In genomic region chr9:7360513-7360912, GRCh38 we compare ENCODE assay signal across 2 cellular contexts.
TF ChIP-seq lines count a peak whose summit lies in the region.

No MANE protein-coding gene starts in this region.

TF ChIP-seq in HEK293T, 16 proteins besides CTCF, POLR2A, EP300 and RAD21 (continued from another document):
- no peak for TF ChIP-seq BHLHE40 (IDR thresholded peaks at IDR 0.05; ENCODE audit: borderline replicate concordance)

TF ChIP-seq in WTC11, 78 proteins besides CTCF, POLR2A, EP300 and RAD21 (continued from another document):
- TF ChIP-seq OVOL2 (CRISPR knock-in tag; IDR thresholded peaks at IDR 0.05; ENCODE audit: borderline replicate concordance) = no peak
- no peak for TF ChIP-seq ZSCAN18 (CRISPR knock-in tag; IDR thresholded peaks at IDR 0.05)
- no peak for TF ChIP-seq HMGXB4 (CRISPR knock-in tag; IDR thresholded peaks at IDR 0.05)
- TF ChIP-seq ESRRA (CRISPR knock-in tag; IDR thresholded peaks at IDR 0.05; ENCODE audit: borderline replicate concordance) = no peak
- no peak for TF ChIP-seq RORB (CRISPR knock-in tag; IDR thresholded peaks at IDR 0.05)
- no peak for TF ChIP-seq GRHL2 (CRISPR knock-in tag; IDR thresholded peaks at IDR 0.05; ENCODE audit: insufficient replicate concordance, severe bottlenecking)
- TF ChIP-seq IRF1 (CRISPR knock-in tag; IDR thresholded peaks at IDR 0.05) = no peak
- no peak for TF ChIP-seq E2F4 (CRISPR knock-in tag; IDR thresholded peaks at IDR 0.05; ENCODE audit: borderline replicate concordance, low read depth)
- TF ChIP-seq ZNF512 (CRISPR knock-in tag; IDR thresholded peaks at IDR 0.05; ENCODE audit: borderline replicate concordance) = no peak
- TF ChIP-seq ATF1 (CRISPR knock-in tag; IDR thresholded peaks at IDR 0.05) = no peak
- no peak for TF ChIP-seq ATF6 (CRISPR knock-in tag; IDR thresholded peaks at IDR 0.05)
- TF ChIP-seq GTF2I (CRISPR knock-in tag; conservative IDR thresholded peaks at IDR 0.05) = no peak
- no peak for TF ChIP-seq SMAD4 (CRISPR knock-in tag; IDR thresholded peaks at IDR 0.05)
- no peak for TF ChIP-seq USF2 (CRISPR knock-in tag; IDR thresholded peaks at IDR 0.05)
- TF ChIP-seq ZNF317 (CRISPR knock-in tag; IDR thresholded peaks at IDR 0.05; ENCODE audit: borderline replicate concordance, low read depth) = no peak
- no peak for TF ChIP-seq ELF4 (CRISPR knock-in tag; IDR thresholded peaks at IDR 0.05; ENCODE audit: low read depth)
TF ChIP-seq in WTC11: peak in this region for 0.
